1 cellular context compared by ENCODE assay signal in genomic region chr20:37343212-37343993, GRCh38.
TF ChIP-seq lines count a peak whose summit lies in the region.

No MANE protein-coding gene starts in this region.

TF ChIP-seq in H1, 55 proteins besides CTCF, POLR2A, EP300 and RAD21:
- TF ChIP-seq TEAD4 (IDR thresholded peaks at IDR 0.05; ENCODE audit: low read depth, low read length) (no peak), MAX (IDR thresholded peaks at IDR 0.05) (no peak), EZH2 (IDR thresholded peaks at IDR 0.05; ENCODE audit: low read depth, low read length, severe bottlenecking) (no peak), SIX5 (IDR thresholded peaks at IDR 0.05; ENCODE audit: low read depth, low read length) (no peak), RBBP5 (IDR thresholded peaks at IDR 0.05; ENCODE audit: borderline replicate concordance, low read depth, low read length) (no peak), HDAC6 (IDR thresholded peaks at IDR 0.05; ENCODE audit: low read depth, low read length) (no peak), TAF7 (optimal IDR thresholded peaks at IDR 0.05; ENCODE audit: borderline replicate concordance, low read depth, low read length) (no peak), USF2 (IDR thresholded peaks at IDR 0.05; ENCODE audit: low read length) (no peak), POU5F1 (IDR thresholded peaks at IDR 0.05; ENCODE audit: low read depth, low read length) (no peak), HDAC2 (IDR thresholded peaks at IDR 0.05; ENCODE audit: borderline replicate concordance in 1 of 2, low read depth in 2 of 2, low read length in 2 of 2) (no peak), KDM1A (IDR thresholded peaks at IDR 0.05; ENCODE audit: borderline replicate concordance, low read length) (no peak), GTF2F1 (IDR thresholded peaks at IDR 0.05; ENCODE audit: borderline replicate concordance, low read depth, low read length) (no peak), MAFK (IDR thresholded peaks at IDR 0.05; ENCODE audit: low read depth, low read length) (no peak), SRF (IDR thresholded peaks at IDR 0.05; ENCODE audit: low read depth, low read length) (no peak), GABPA (IDR thresholded peaks at IDR 0.05; ENCODE audit: borderline replicate concordance, insufficient read depth, low read length) (no peak)
